In the genomic region with DNA sequence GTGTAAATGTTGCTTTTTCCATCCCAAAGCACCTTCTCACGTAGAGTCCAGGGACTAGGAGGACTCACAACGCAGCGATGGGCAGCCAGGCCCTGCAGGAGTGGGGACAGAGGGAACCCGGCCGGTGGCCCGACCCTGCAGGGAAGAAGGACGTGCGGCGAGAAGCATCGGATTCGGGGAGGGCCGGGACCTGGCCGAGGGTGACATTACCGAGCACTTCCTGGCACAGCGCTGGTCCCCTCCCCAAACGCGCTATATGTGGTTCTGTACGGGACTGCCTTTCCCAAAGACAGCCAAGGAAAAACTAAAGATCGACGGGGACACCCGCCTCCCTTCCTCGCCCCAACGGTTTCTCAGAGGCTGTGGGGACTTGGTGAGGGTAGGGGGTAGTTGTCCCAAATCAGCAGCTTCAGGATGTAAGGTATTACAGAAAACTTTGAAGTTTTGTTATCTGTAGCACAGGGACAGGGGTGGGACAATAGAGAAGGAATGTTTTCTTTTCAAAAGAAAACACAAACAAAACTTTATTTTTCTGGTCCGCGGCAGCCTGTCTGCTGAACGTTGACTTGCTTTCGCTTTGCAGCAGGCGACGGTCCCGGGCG, we compare ENCODE assay signal across 7 cellular contexts. TPM values are rescaled to one million over a fixed set of nuclear protein-coding genes. Genes with fewer than 3 reads are reported as not detected.
A peak's percentile ranks its signal among the peaks of the same experiment; 100 is the strongest.
DNase-seq lines count a peak whose midpoint lies in the region; ATAC-seq and TF ChIP-seq lines count a peak whose summit lies in the region.

No MANE protein-coding gene starts in this region.

- 0 out of 2 replicates have a peak, but pooled peaks cover 4% of the 10 kb centered on the region for H3K27me3 ChIP-seq in GM23248 (replicated peaks; ENCODE audit: insufficient read depth)
- H3K27me3 ChIP-seq in iPS-18a (ENCODE audit: control insufficient read depth, insufficient read depth, low read length), result peaks cover 39% of the 10 kb centered on the region

- H3K27ac ChIP-seq in GM23248 (no peak overlapping the region), SK-N-MC (no peak overlapping the region), iPS-18a (ENCODE audit: low read length) (no peak overlapping the region), skin epidermis (peak overlapping the region; percentile 74 to 99 (median 96))

- DNase-seq in GM23248 (peak; percentile 66), SK-N-MC (ENCODE audit: low read depth, low spot score) (no peak), astrocyte of the spinal cord (ENCODE audit: low read depth, low spot score) (peak; percentile 29), COLO829 (ENCODE audit: low spot score) (no peak)

- H3K9ac ChIP-seq in GM23248, result peak overlapping the region; percentile 78
- H3K9ac ChIP-seq in SK-N-MC (ENCODE audit: insufficient read length), result peak overlapping the region; percentile 72
- H3K9ac ChIP-seq in iPS-18a (ENCODE audit: low read length), result peak overlapping the region; percentile 13

- H3K36me3 ChIP-seq in GM23248 (ENCODE audit: low read depth) (no peaks in the 10 kb centered on the region), SK-N-MC (ENCODE audit: insufficient read depth, low read length) (no peaks in the 10 kb centered on the region), iPS-18a (ENCODE audit: control insufficient read depth, low read depth, low read length) (no peaks in the 10 kb centered on the region)

- H4K20me1 ChIP-seq in GM23248 (ENCODE audit: insufficient read depth), result no peaks in the 10 kb centered on the region

- H3K9me3 ChIP-seq in GM23248 (ENCODE audit: low read depth) (no peaks in the 10 kb centered on the region), SK-N-MC (ENCODE audit: low read depth, low read length) (no peaks in the 10 kb centered on the region), iPS-18a (ENCODE audit: control insufficient read depth, low read depth, low read length) (no peaks in the 10 kb centered on the region)

- H3K9me2 ChIP-seq in GM23248 (ENCODE audit: insufficient read depth), result no peaks in the 10 kb centered on the region

- in situ Hi-C loops in GM23248 (cut with MboI), result no loop called here
- in situ Hi-C loops in astrocyte of the spinal cord (cut with HindIII; ENCODE audit: low sequenced_read_pairs), result no loop called here

- no peak for TF ChIP-seq CTCF in astrocyte of the spinal cord (IDR thresholded peaks at IDR 0.05; ENCODE audit: low read depth, low read length)

- peak overlapping the region; percentile 83 for H3K4me2 ChIP-seq in GM23248 (ENCODE audit: unreplicated experiment)

- no peak for ATAC-seq in HG02610 (IDR thresholded peaks at IDR 0.05; ENCODE audit: unreplicated experiment)

- H2AFZ ChIP-seq in GM23248, result peak overlapping the region; percentile 97

- peak overlapping the region; percentile 89 for H3K4me3 ChIP-seq in GM23248
- H3K4me3 ChIP-seq in SK-N-MC, result peak overlapping the region; percentile 83
- H3K4me3 ChIP-seq in astrocyte of the spinal cord (ENCODE audit: low read depth, low read length), result peak overlapping the region; percentile 58
- peak overlapping the region; percentile 86 for H3K4me3 ChIP-seq in iPS-18a (ENCODE audit: low read length)
- H3K4me3 ChIP-seq in skin epidermis, result peak overlapping the region; percentile 50 to 91 (median 83)

- H3F3A ChIP-seq in GM23248 (ENCODE audit: insufficient read depth), result no peaks in the 10 kb centered on the region; the same call in 1 of the 2 replicates

- WGBS in GM23248 (ENCODE audit: low coverage in 1 of 2, low lambda C conversion rate in 2 of 2, missing lambda C conversion rate in 2 of 2), 2 experiments, result 2 to 4% methylated on average over 30 to 31 of the region's 31 CpGs

- H3K4me1 ChIP-seq in GM23248 (ENCODE audit: insufficient read depth) (peaks cover 12% of the 10 kb centered on the region; the same call in 1 of the 2 replicates), iPS-18a (ENCODE audit: control insufficient read depth, low read depth, low read length) (peaks cover 32% of the 10 kb centered on the region)

- peaks cover 34% of the 10 kb centered on the region for H3K79me2 ChIP-seq in GM23248 (ENCODE audit: insufficient read depth)

RNA-seq across cellular contexts. Expression of gene MAP3K1, which starts 0.9 kb away (rescaled TPM):
- total RNA-seq in GM23248 (2014; rRNA removed; shearing (Covaris generic)), result 4.3 and 4.6 TPM in 2 replicates
- polyA plus RNA-seq in GM23248 (2016; fragmentation: Nextera tagmentation; extraction: Ambion mirVana), result 1.7 and 1.8 TPM in 2 replicates

Comparison
In these comparisons a context has a peak if more than half of its experiments do, and no peak if none do; other contexts are left out.
1. DNase-seq: peak in GM23248 (single experiment) and astrocyte of the spinal cord (single experiment); none in SK-N-MC (single experiment) and COLO829 (single experiment).
2. H3K27ac ChIP-seq: peak in skin epidermis (21 of 21); none in GM23248 (single experiment), SK-N-MC (single experiment) and iPS-18a (single experiment).
3. H3K9ac ChIP-seq: peak in every context shown above with its lines; median percentile 78 in GM23248; 72 in SK-N-MC; 13 in iPS-18a.
4. Peak in every context shown above with its lines, with median percentiles within 50 percentile points of each other: H3K4me3 ChIP-seq.